Comparison of ENCODE assay signal across 8 cellular contexts in the genomic region with DNA sequence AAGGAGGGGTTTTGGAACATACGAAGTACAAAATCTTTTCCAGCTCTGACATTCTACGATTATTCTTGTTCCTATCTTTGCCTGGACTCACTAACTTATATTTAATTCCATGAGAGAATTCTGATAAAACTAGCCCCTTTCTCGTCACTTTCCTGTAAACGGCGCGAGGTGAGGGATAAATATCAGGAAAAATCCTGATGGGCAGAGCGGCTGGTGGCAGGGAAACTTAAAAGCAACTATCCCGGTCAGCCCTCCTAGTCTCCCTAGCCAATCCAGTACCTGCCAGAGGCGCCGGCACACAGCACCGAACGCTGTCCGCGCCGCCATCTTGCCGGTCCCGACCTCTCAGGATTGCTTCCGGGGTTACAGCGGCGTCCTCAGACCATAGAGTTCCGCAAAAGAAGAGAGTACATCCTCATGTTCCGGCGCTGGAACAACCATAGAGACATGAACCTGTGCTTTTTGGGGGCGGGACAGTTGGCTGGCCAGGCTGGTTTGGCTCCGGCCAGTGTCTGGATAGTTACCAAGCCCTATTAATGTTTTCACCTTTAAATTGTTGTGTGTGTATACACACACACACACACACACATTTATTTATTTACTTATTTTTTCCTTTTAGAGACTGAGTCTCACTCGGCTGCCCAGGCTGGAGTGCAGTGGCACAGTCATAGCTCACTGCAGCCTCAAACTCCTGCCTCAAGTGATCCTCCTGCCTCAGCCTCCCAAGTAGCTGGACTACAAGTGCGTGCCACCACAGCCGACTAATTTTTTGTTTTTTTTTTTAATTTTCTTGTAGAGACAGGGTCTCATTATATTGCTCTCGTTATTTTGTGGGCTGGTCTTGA.
A peak's percentile ranks its signal among the peaks of the same experiment; 100 is the strongest.
DNase-seq lines count a peak whose midpoint lies in the region; ATAC-seq and TF ChIP-seq lines count a peak whose summit lies in the region.

Gene MRPS10, minus strand, starts transcription at position 339 of the 845 bp plus-strand sequence. Its CDS starts 12 bp downstream, at position 327.

- peak; percentile 80 for DNase-seq in AG09319 (ENCODE audit: extremely low read depth, low read depth)
- DNase-seq in NCI-H446 treated with DMSO at 0.1 percent for 48 hours (lab: John Stamatoyannopoulos, UW), result peak; percentile 93
- peak; percentile 98 for DNase-seq in cerebellar cortex (ENCODE audit: low spot score)
- peak; percentile 97 for DNase-seq in islet precursor cell
- peak; percentile 84 to 87 (median 86) for DNase-seq in stimulated activated CD4-positive, alpha-beta T cell treated with anti-CD3 and anti-CD28 coated beads, Interleukin-12 subunit alpha, Interleukin-12 subunit beta, amount 100 ng/mL, for 48 hours (ENCODE audit: low read depth in 2 of 3, low spot score in 1 of 3)

- ATAC-seq in GM19035 (IDR thresholded peaks at IDR 0.05; ENCODE audit: unreplicated experiment) (peak; percentile 97), HG03354 (IDR thresholded peaks at IDR 0.05; ENCODE audit: poor library complexity, severe bottlenecking, unreplicated experiment) (peak; percentile 93)
- ATAC-seq in activated CD4-positive, CD25-positive, alpha-beta regulatory T cell treated with anti-CD3 and anti-CD28 coated beads, Interleukin-2, amount 50 U/mL, for 24 hours, result peak; percentile 100

- no peak for TF ChIP-seq CTCF in AG09319 (IDR thresholded peaks at IDR 0.05; ENCODE audit: low read depth, low read length)

Comparison
In these comparisons a context has a peak if more than half of its experiments do, and no peak if none do; other contexts are left out.
1. Peak in every context shown above with its lines: DNase-seq and ATAC-seq.